20 cellular contexts compared by ENCODE assay signal in the genomic region with DNA sequence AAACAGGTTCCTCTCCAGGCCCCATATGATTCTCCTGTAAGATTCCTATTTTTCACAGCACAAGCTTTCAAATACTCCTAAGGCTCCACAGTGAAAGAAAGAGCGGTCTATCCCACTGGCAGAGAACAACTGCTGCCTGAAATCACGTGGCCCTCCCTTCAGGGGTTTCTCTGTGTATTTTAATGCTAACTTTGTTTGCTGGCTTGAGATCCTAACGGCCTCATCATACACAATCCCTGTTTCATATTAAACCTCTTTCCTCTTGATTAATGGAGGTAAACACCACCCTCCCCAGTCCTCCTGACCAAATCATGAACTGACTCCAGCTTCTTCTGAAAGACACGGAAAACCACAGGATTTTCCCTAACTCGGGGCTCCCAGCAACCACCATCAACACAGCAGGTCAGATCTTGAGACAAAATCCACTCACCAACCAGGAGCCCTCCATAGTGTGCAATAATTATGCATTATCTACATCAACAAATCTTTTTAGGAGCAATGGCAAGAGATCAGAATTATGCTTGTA.
DNase-seq lines count a peak whose midpoint lies in the region; ATAC-seq and TF ChIP-seq lines count a peak whose summit lies in the region.
"Had no signal": no experiment of that assay in that cellular context is flagged by ENCODE, and none has a peak within 500 bp of the region (broad histone marks: within the 10 kb centered on the region; RNA-seq: fewer than 3 reads in every experiment).

No MANE protein-coding gene starts in this region.

- TF ChIP-seq POLR2A in tibial nerve (IDR thresholded peaks at IDR 0.05) = no peak

- H3K36me3 ChIP-seq in endodermal cell (ENCODE audit: control insufficient read depth, insufficient read depth, low read length) = peaks cover 15% of the 10 kb centered on the region
- H3K36me3 ChIP-seq in tibial nerve = peaks cover 0 to 26% (median 0%) of the 10 kb centered on the region in 3 donors

- H3K4me3 Mint-ChIP-seq in endodermal cell = no peak overlapping the region
- H3K4me3 Mint-ChIP-seq in naive thymus-derived CD8-positive, alpha-beta T cell = peak overlapping the region in 3 of 10 donors; percentile 15 to 50 (median 47)
- H3K4me3 Mint-ChIP-seq in T-helper 17 cell = no peak overlapping the region
- H3K4me3 Mint-ChIP-seq: activated naive CD8-positive, alpha-beta T cell treated with anti-CD3 and anti-CD28 coated beads, Interleukin-2, amount 10 ng/mL, durations not matched to agents 7 days and 5 days; activated T-cell treated with anti-CD3 and anti-CD28 coated beads, Interleukin-2, amount 50 U/mL, for 72 hours; central memory CD8-positive, alpha-beta T cell; stimulated activated effector memory CD8-positive, alpha-beta T cell treated with anti-CD3 and anti-CD28 coated beads, Interleukin-12 subunit alpha, Interleukin-12 subunit beta, amount 100 ng/mL, for 72 hours had no signal

- no peak for TF ChIP-seq EP300 in tibial nerve (IDR thresholded peaks at IDR 0.05)

- TF ChIP-seq CTCF in endodermal cell (conservative IDR thresholded peaks at IDR 0.05) (no peak), tibial nerve (IDR thresholded peaks at IDR 0.05) (no peak)

- H3K4me1 ChIP-seq in endodermal cell (ENCODE audit: control insufficient read depth, insufficient read depth, low read length) = no peaks in the 10 kb centered on the region
- peaks cover 0 to 72% (median 36%) of the 10 kb centered on the region in 4 donors for H3K4me1 ChIP-seq in tibial nerve

- H3K27me3 Mint-ChIP-seq in endodermal cell (ENCODE audit: insufficient read depth) (no peaks in the 10 kb centered on the region), T-helper 17 cell (no peaks in the 10 kb centered on the region)
- no peaks in the 10 kb centered on the region for H3K27me3 Mint-ChIP-seq in naive thymus-derived CD8-positive, alpha-beta T cell

- POLR2A ChIA-PET in naive thymus-derived CD8-positive, alpha-beta T cell (lab: Charles Lee) = no interaction called here

- no peak overlapping the region for H3K9ac ChIP-seq in endodermal cell (ENCODE audit: extremely low read depth, low read length, poor library complexity, severe bottlenecking)

- H3K27ac Mint-ChIP-seq in endodermal cell = no peak overlapping the region
- H3K27ac Mint-ChIP-seq in naive thymus-derived CD8-positive, alpha-beta T cell = peak overlapping the region in 6 of 10 donors; percentile 1 to 91 (median 68)
- no peak overlapping the region for H3K27ac Mint-ChIP-seq in T-helper 17 cell
- H3K27ac Mint-ChIP-seq: activated naive CD8-positive, alpha-beta T cell treated with anti-CD3 and anti-CD28 coated beads, Interleukin-2, amount 10 ng/mL, durations not matched to agents 7 days and 5 days; activated T-cell treated with anti-CD3 and anti-CD28 coated beads, Interleukin-2, amount 50 U/mL, for 72 hours; stimulated activated effector memory CD8-positive, alpha-beta T cell treated with anti-CD3 and anti-CD28 coated beads, Interleukin-12 subunit alpha, Interleukin-12 subunit beta, amount 100 ng/mL, for 72 hours had no signal

- H3K4me3 ChIP-seq in endodermal cell (ENCODE audit: low read length) = no peak overlapping the region
- H3K4me3 ChIP-seq in tibial nerve = no peak overlapping the region

- no peak overlapping the region for H3K27ac ChIP-seq in endodermal cell (ENCODE audit: low read depth, low read length)
- peak overlapping the region; percentile 31 to 77 (median 44) for H3K27ac ChIP-seq in tibial nerve

- H3K9me3 ChIP-seq in endodermal cell (ENCODE audit: control insufficient read depth, low read length) (no peaks in the 10 kb centered on the region), tibial nerve (no peaks in the 10 kb centered on the region), T-helper 17 cell (ENCODE audit: control insufficient read depth, low read length, poor library complexity, severe bottlenecking) (no peaks in the 10 kb centered on the region)

- H3K36me3 Mint-ChIP-seq in endodermal cell (ENCODE audit: low read depth) (peaks cover 32% of the 10 kb centered on the region), T-helper 17 cell (ENCODE audit: low read depth) (no peaks in the 10 kb centered on the region)
- H3K36me3 Mint-ChIP-seq in naive thymus-derived CD8-positive, alpha-beta T cell = no peaks in the 10 kb centered on the region
- H3K36me3 Mint-ChIP-seq: activated naive CD8-positive, alpha-beta T cell treated with anti-CD3 and anti-CD28 coated beads, Interleukin-2, amount 10 ng/mL, durations not matched to agents 7 days and 5 days; stimulated activated effector memory CD8-positive, alpha-beta T cell treated with anti-CD3 and anti-CD28 coated beads, Interleukin-12 subunit alpha, Interleukin-12 subunit beta, amount 100 ng/mL, for 72 hours had no signal

- no peak for ATAC-seq in naive thymus-derived CD8-positive, alpha-beta T cell
- ATAC-seq in T-helper 17 cell = no peak
- ATAC-seq: stimulated activated effector memory CD8-positive, alpha-beta T cell treated with anti-CD3 and anti-CD28 coated beads, Interleukin-12 subunit alpha, Interleukin-12 subunit beta, amount 100 ng/mL, for 72 hours had no signal

- H3K27me3 ChIP-seq in endodermal cell (ENCODE audit: control insufficient read depth, insufficient read depth, low read length, poor library complexity, severe bottlenecking) (no peaks in the 10 kb centered on the region), tibial nerve (no peaks in the 10 kb centered on the region)

- DNase-seq in RPMI7951 (ENCODE audit: low read depth) (peak; percentile 74), endodermal cell (peak; percentile 27), tibial nerve (ENCODE audit: low spot score in 2 of 2) (no peak), DMS53 treated with DMSO at 0.1 percent for 48 hours (lab: John Stamatoyannopoulos, UW; ENCODE audit: unreplicated experiment) (no peak), GM19238 (ENCODE audit: insufficient read length, low spot score) (no peak), T-helper 17 cell (no peak)
- DNase-seq in naive thymus-derived CD8-positive, alpha-beta T cell = no peak
- no peak for DNase-seq in activated CD4-positive, alpha-beta T cell treated with anti-CD3 and anti-CD28 coated beads for 4 hours
- DNase-seq: activated CD8-positive, alpha-beta memory T cell treated with anti-CD3 and anti-CD28 coated beads for 24 hours; activated naive CD8-positive, alpha-beta T cell treated with anti-CD3 and anti-CD28 coated beads, Interleukin-2, amount 10 ng/mL, durations not matched to agents 7 days and 5 days; effector CD8-positive, alpha-beta T cell; KBM-7; mesenchymal stem cell; NCI-H2029 treated with DMSO at 0.1 percent for 48 hours; NCI-H524; retina; SIG-M5 had no signal

- WGBS in endodermal cell (ENCODE audit: insufficient coverage in 1 of 2, insufficient read length in 1 of 2), 2 experiments = 86 to 91% methylated on average over 4 to 5 of the region's 5 CpGs
- WGBS in tibial nerve, 2 donors = 35 to 43% methylated on average over 5 of the region's 5 CpGs

- H3K9me3 Mint-ChIP-seq in endodermal cell = no peaks in the 10 kb centered on the region
- no peaks in the 10 kb centered on the region for H3K9me3 Mint-ChIP-seq in naive thymus-derived CD8-positive, alpha-beta T cell
- H3K9me3 Mint-ChIP-seq: activated naive CD8-positive, alpha-beta T cell treated with anti-CD3 and anti-CD28 coated beads, Interleukin-2, amount 10 ng/mL, durations not matched to agents 7 days and 5 days; activated T-cell treated with anti-CD3 and anti-CD28 coated beads, Interleukin-2, amount 50 U/mL, for 72 hours; central memory CD8-positive, alpha-beta T cell; stimulated activated effector memory CD8-positive, alpha-beta T cell treated with anti-CD3 and anti-CD28 coated beads, Interleukin-12 subunit alpha, Interleukin-12 subunit beta, amount 100 ng/mL, for 72 hours had no signal

- H3K4me1 Mint-ChIP-seq in endodermal cell (no peaks in the 10 kb centered on the region), T-helper 17 cell (no peaks in the 10 kb centered on the region)
- peaks cover 11 to 34% (median 19%) of the 10 kb centered on the region in 4 donors for H3K4me1 Mint-ChIP-seq in naive thymus-derived CD8-positive, alpha-beta T cell
- H3K4me1 Mint-ChIP-seq: central memory CD8-positive, alpha-beta T cell; stimulated activated effector memory CD8-positive, alpha-beta T cell treated with anti-CD3 and anti-CD28 coated beads, Interleukin-12 subunit alpha, Interleukin-12 subunit beta, amount 100 ng/mL, for 72 hours had no signal

Comparison
In these comparisons a context has a peak if more than half of its experiments do, and no peak if none do; other contexts are left out.
1. DNase-seq: peak in RPMI7951 (single experiment) and endodermal cell (single experiment); none in naive thymus-derived CD8-positive, alpha-beta T cell (0 of 10), tibial nerve (0 of 2), DMS53 treated with DMSO at 0.1 percent for 48 hours (single experiment), GM19238 (single experiment), T-helper 17 cell (0 of 3) and activated CD4-positive, alpha-beta T cell treated with anti-CD3 and anti-CD28 coated beads for 4 hours (0 of 2).
2. H3K27ac Mint-ChIP-seq: peak in naive thymus-derived CD8-positive, alpha-beta T cell (6 of 10); none in endodermal cell (single experiment) and T-helper 17 cell (single experiment).